Comparison of ENCODE assay signal across 17 cellular contexts in genomic region chr14:38616959-38617358, GRCh38.
DNase-seq lines count a peak whose midpoint lies in the region; ATAC-seq lines count a peak whose summit lies in the region.
"Had no signal": no experiment of that assay in that cellular context is flagged by ENCODE, and none has a peak within 500 bp of the region (broad histone marks: within the 10 kb centered on the region; RNA-seq: fewer than 3 reads in every experiment).

No MANE protein-coding gene starts in this region.

- H4K5ac ChIP-seq in mesendoderm (ENCODE audit: low read length), result no peak overlapping the region

- peak; percentile 9 for DNase-seq in COLO668 (lab: John Stamatoyannopoulos, UW; ENCODE audit: unreplicated experiment)
- peak; percentile 47 for DNase-seq in Karpas-422
- DNase-seq in NCI-H69 (lab: John Stamatoyannopoulos, UW), result peak; percentile 83
- peak; percentile 3 for DNase-seq in mesendoderm
- DNase-seq in GF-D8 (lab: John Stamatoyannopoulos, UW), result no peak
- no peak for DNase-seq in SIG-M5 treated with dmso at 0.1 percent for 504 hours (lab: John Stamatoyannopoulos, UW; ENCODE audit: unreplicated experiment)
- DNase-seq in GM19240 (ENCODE audit: insufficient read length, low spot score), result no peak
- DNase-seq: GDM1; left cardiac atrium; naive thymus-derived CD8-positive, alpha-beta T cell; NCI-H1694 treated with DMSO at 0.1 percent for 48 hours; stimulated activated CD4-positive, alpha-beta T cell treated with anti-CD3 and anti-CD28 coated beads, Interleukin-2, amount 100 ng/mL, for 24 hours; T-cell had no signal

- H3K4me1 ChIP-seq in Karpas-422 (ENCODE audit: low read length) (peaks cover 8% of the 10 kb centered on the region), mesendoderm (ENCODE audit: control insufficient read depth, low read depth, low read length) (no peaks in the 10 kb centered on the region)
- H3K4me1 ChIP-seq: BLaER1 treated with 17β-estradiol and CSF1 and Interleukin-3, amounts not matched to agents 10 nM and 100 nM had no signal

- H2AFZ ChIP-seq in Karpas-422 (ENCODE audit: low read length), result peak overlapping the region; percentile 76

- no peak overlapping the region for H3K9ac ChIP-seq in Karpas-422 (ENCODE audit: low read length)
- no peak overlapping the region for H3K9ac ChIP-seq in mesendoderm (ENCODE audit: low read length)
- H3K9ac ChIP-seq: BLaER1 treated with 17β-estradiol and CSF1 and Interleukin-3, amounts not matched to agents 10 nM and 100 nM had no signal

- no peak overlapping the region for H3K27ac ChIP-seq in Karpas-422 (ENCODE audit: low read length)
- no peak overlapping the region for H3K27ac ChIP-seq in mesendoderm (ENCODE audit: low read depth, low read length)
- H3K27ac ChIP-seq: BLaER1 treated with 17β-estradiol and CSF1 and Interleukin-3, amounts not matched to agents 10 nM and 100 nM had no signal

- no peak overlapping the region for H2AK5ac ChIP-seq in mesendoderm (ENCODE audit: low read length)

- no peaks in the 10 kb centered on the region for H3K9me2 ChIP-seq in Karpas-422 (replicated peaks; ENCODE audit: insufficient read depth, low read length)

- ATAC-seq in GM18873 (IDR thresholded peaks at IDR 0.05; ENCODE audit: low FRiP score, unreplicated experiment), result no peak
- ATAC-seq: activated CD4-positive, CD25-positive, alpha-beta regulatory T cell treated with anti-CD3 and anti-CD28 coated beads, Interleukin-2, amount 50 U/mL, for 24 hours; left cardiac atrium; naive thymus-derived CD8-positive, alpha-beta T cell; Panc1; T-cell had no signal

- no CpG with 5 or more reads among the region's 4 CpGs for WGBS in mesendoderm (ENCODE audit: extremely low coverage, insufficient coverage, low lambda C conversion rate)

- H4K20me1 ChIP-seq in Karpas-422 (ENCODE audit: insufficient read depth, low read depth, low read length), result no peaks in the 10 kb centered on the region
- H4K20me1 ChIP-seq: BLaER1 treated with 17β-estradiol and CSF1 and Interleukin-3, amounts not matched to agents 10 nM and 100 nM had no signal

- no peak overlapping the region for H3K56ac ChIP-seq in mesendoderm (ENCODE audit: low read length)

- H3K4ac ChIP-seq in mesendoderm (ENCODE audit: low read depth, low read length), result no peak overlapping the region

- H2BK5ac ChIP-seq in mesendoderm (ENCODE audit: low read length), result no peak overlapping the region

- no peak overlapping the region for H3K23ac ChIP-seq in mesendoderm (ENCODE audit: low read length)

- no peaks in the 10 kb centered on the region for H3K79me1 ChIP-seq in mesendoderm (ENCODE audit: low read length)

- H3K36me3 ChIP-seq in Karpas-422 (ENCODE audit: insufficient read depth, low read length) (no peaks in the 10 kb centered on the region), mesendoderm (ENCODE audit: control insufficient read depth, insufficient read depth, low read length) (no peaks in the 10 kb centered on the region)
- H3K36me3 ChIP-seq: BLaER1 treated with 17β-estradiol and CSF1 and Interleukin-3, amounts not matched to agents 10 nM and 100 nM had no signal

- no peaks in the 10 kb centered on the region for H3K9me3 ChIP-seq in Karpas-422 (ENCODE audit: low read length)

- no peak overlapping the region for H2BK120ac ChIP-seq in mesendoderm (ENCODE audit: low read depth, low read length)

- no peak overlapping the region for H2BK15ac ChIP-seq in mesendoderm (replicated peaks; ENCODE audit: low read depth)

- no peak overlapping the region for H3K18ac ChIP-seq in mesendoderm (ENCODE audit: low read length)

- H3K79me2 ChIP-seq in Karpas-422 (ENCODE audit: low read length) (no peaks in the 10 kb centered on the region), mesendoderm (ENCODE audit: control insufficient read depth, insufficient read depth, low read length) (no peaks in the 10 kb centered on the region)

- H3K27me3 ChIP-seq in Karpas-422 (ENCODE audit: low read length), result peaks cover 3% of the 10 kb centered on the region; the same call in 1 of the 2 replicates
- no peaks in the 10 kb centered on the region for H3K27me3 ChIP-seq in mesendoderm (ENCODE audit: insufficient read depth, low read length, poor library complexity)
- H3K27me3 ChIP-seq: BLaER1 treated with 17β-estradiol and CSF1 and Interleukin-3, amounts not matched to agents 10 nM and 100 nM had no signal

- H3K4me2 ChIP-seq in Karpas-422 (ENCODE audit: low read depth, low read length, poor library complexity, severe bottlenecking) (no peak overlapping the region), mesendoderm (ENCODE audit: low read length) (no peak overlapping the region)
- H3K4me2 ChIP-seq: BLaER1 treated with 17β-estradiol and CSF1 and Interleukin-3, amounts not matched to agents 10 nM and 100 nM had no signal

- H3K4me3 ChIP-seq in Karpas-422 (ENCODE audit: low read length) (no peak overlapping the region), mesendoderm (ENCODE audit: low read length) (no peak overlapping the region)
- H3K4me3 ChIP-seq: BLaER1 treated with 17β-estradiol and CSF1 and Interleukin-3, amounts not matched to agents 10 nM and 100 nM had no signal

- H4K8ac ChIP-seq in mesendoderm (ENCODE audit: low read depth, low read length), result no peak overlapping the region

Comparison
In these comparisons a context has a peak if more than half of its experiments do, and no peak if none do; other contexts are left out.
1. DNase-seq: peak in COLO668 (single experiment), Karpas-422 (single experiment), NCI-H69 (single experiment) and mesendoderm (single experiment); none in GF-D8 (single experiment), SIG-M5 treated with dmso at 0.1 percent for 504 hours (single experiment) and GM19240 (single experiment).